In the genomic region with DNA sequence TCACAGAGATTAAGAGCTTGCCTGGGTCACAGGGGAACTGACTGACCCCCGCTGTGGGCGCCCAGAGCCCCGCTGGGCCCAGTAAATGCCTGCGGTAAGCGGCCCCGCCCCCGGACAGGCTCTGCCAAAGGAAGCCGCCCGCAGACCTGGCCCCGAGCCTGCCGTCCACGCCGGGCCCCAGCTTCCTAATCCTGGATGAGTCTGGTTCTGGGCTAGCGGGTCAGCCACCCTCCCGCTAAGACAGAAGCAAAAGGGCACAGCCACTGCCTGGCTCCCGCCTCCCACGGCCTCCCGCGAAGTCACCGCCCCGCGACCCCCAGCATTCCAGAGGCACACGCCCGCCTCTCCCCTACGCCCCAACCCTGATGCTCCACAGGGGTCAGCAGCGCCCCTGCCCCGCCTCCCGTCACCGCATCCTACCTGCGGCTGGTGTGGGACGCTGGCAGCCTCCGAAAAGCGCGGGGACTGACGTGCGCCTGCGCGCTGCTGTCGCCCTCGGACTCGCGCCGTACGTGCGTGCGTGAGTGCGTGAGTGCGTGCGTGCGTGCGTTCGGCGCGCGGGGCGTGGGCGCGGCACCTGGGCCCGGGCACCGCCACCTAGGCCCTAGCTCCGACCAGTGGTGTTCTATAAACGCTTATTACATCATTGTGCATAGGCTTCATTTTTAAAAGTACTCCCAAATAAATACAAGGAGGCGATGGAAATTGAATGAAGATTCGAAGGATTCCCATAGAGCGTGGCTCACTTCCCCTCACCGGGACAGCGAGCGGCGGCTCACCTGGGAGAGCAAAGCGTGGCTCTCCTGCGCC, we compare ENCODE assay signal across 8 cellular contexts. TPM values are rescaled to one million over a fixed set of nuclear protein-coding genes. Genes with fewer than 3 reads are reported as not detected.
DNase-seq lines count a peak whose midpoint lies in the region; ATAC-seq, FAIRE-seq and TF ChIP-seq lines count a peak whose summit lies in the region.

A gene with protein sequence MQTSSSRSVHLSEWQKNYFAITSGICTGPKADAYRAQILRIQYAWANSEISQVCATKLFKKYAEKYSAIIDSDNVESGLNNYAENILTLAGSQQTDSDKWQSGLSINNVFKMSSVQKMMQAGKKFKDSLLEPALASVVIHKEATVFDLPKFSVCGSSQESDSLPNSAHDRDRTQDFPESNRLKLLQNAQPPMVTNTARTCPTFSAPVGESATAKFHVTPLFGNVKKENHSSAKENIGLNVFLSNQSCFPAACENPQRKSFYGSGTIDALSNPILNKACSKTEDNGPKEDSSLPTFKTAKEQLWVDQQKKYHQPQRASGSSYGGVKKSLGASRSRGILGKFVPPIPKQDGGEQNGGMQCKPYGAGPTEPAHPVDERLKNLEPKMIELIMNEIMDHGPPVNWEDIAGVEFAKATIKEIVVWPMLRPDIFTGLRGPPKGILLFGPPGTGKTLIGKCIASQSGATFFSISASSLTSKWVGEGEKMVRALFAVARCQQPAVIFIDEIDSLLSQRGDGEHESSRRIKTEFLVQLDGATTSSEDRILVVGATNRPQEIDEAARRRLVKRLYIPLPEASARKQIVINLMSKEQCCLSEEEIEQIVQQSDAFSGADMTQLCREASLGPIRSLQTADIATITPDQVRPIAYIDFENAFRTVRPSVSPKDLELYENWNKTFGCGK (minus strand): TSS at position 470 of the 810 bp plus-strand sequence. CDS start 3,063 bp downstream, outside the sequence.

- peak within 1 kb of the TSS; percentile 96 for H3K4me3 Mint-ChIP-seq in central memory CD8-positive, alpha-beta T cell

- peaks cover 20% of the 10 kb centered on the region for H3K36me3 Mint-ChIP-seq in central memory CD8-positive, alpha-beta T cell (ENCODE audit: insufficient read depth)

- no peaks in the 10 kb centered on the region for H3K9me3 ChIP-seq in keratinocyte (ENCODE audit: control insufficient read depth, low read depth, low read length)

- FAIRE-seq in keratinocyte (lab: Jason Lieb, UNC), result no peak

- no peaks in the 10 kb centered on the region for H3K27me3 Mint-ChIP-seq in central memory CD8-positive, alpha-beta T cell

- no peaks in the 10 kb centered on the region for H3K9me3 Mint-ChIP-seq in central memory CD8-positive, alpha-beta T cell

- no peaks in the 10 kb centered on the region for H4K20me1 ChIP-seq in keratinocyte (ENCODE audit: control insufficient read depth, extremely low read depth, insufficient read depth, low read length)

- no peaks in the 10 kb centered on the region for H3K9me1 ChIP-seq in keratinocyte (ENCODE audit: control insufficient read depth, extremely low read depth, insufficient read depth, low read length)

- DNase-seq in AG08396 (ENCODE audit: low spot score) (peak; percentile 88), NCI-H2196 (lab: John Stamatoyannopoulos, UW; ENCODE audit: unreplicated experiment) (peak; percentile 84), keratinocyte (ENCODE audit: low read depth, low spot score) (no peak)
- peak; percentile 61 for DNase-seq in activated CD4-positive, CD25-positive, alpha-beta regulatory T cell treated with anti-CD3 and anti-CD28 coated beads, Interleukin-2, amount 50 U/mL, for 16 hours (ENCODE audit: low read depth, low spot score)
- DNase-seq in central memory CD8-positive, alpha-beta T cell (ENCODE audit: low spot score in 2 of 2), result peak; percentile 53 to 60
- DNase-seq in stimulated activated CD4-positive, alpha-beta T cell treated with anti-CD3 and anti-CD28 coated beads, Interleukin-15, amount 100 ng/mL, for 1 hour (ENCODE audit: low read depth in 1 of 2, low spot score in 1 of 2), result peak; percentile 65 to 79

- peak within 1 kb of the TSS; percentile 84 for H3K27ac Mint-ChIP-seq in central memory CD8-positive, alpha-beta T cell (ENCODE audit: low read depth)

- peaks cover 27% of the 10 kb centered on the region for H3K4me1 ChIP-seq in keratinocyte (ENCODE audit: control insufficient read depth, extremely low read depth, insufficient read depth, low read length)

- dilution Hi-C loops in keratinocyte (cut with MboI; ENCODE audit: extremely low pct_ligation_motif_present, low sequenced_read_pairs), result no loop called here

- H3K4me2 ChIP-seq in keratinocyte (ENCODE audit: control insufficient read depth, extremely low read depth, insufficient read depth, low read depth, low read length), result peak within 1 kb of the TSS; percentile 78

- peak within 1 kb of the TSS; percentile 75 to 77 (median 76) for H3K4me3 ChIP-seq in keratinocyte (ENCODE audit: control insufficient read depth in 2 of 3, extremely low read depth in 1 of 3, insufficient read depth in 2 of 3, low read depth in 1 of 3, low read length in 3 of 3)

- no peak for TF ChIP-seq CTCF in keratinocyte (optimal IDR thresholded peaks at IDR 0.05 in 1 of 3, IDR thresholded peaks at IDR 0.05 in 1 of 3, conservative IDR thresholded peaks at IDR 0.05 in 1 of 3; ENCODE audit: extremely low read depth in 1 of 3, insufficient read depth in 2 of 3, low read length in 3 of 3)

- peak within 1 kb of the TSS; percentile 80 for H3K9ac ChIP-seq in keratinocyte (ENCODE audit: control insufficient read depth, extremely low read depth, insufficient read depth, low read length)

- H3K4me1 Mint-ChIP-seq in central memory CD8-positive, alpha-beta T cell, result peaks cover 15% of the 10 kb centered on the region

- H2AFZ ChIP-seq in keratinocyte (ENCODE audit: control insufficient read depth, low read length), result peak within 1 kb of the TSS; percentile 92

- H3K27ac ChIP-seq in keratinocyte (ENCODE audit: control insufficient read depth, insufficient read depth, low read length), result peak within 1 kb of the TSS; percentile 71

- H3K36me3 ChIP-seq in keratinocyte (ENCODE audit: control insufficient read depth in 2 of 2, extremely low read depth in 1 of 2, insufficient read depth in 2 of 2, low read length in 2 of 2), result peaks cover 0 to 12% of the 10 kb centered on the region in 2 experiments

- H3K79me2 ChIP-seq in keratinocyte (ENCODE audit: control insufficient read depth, insufficient read depth, low read length), result peaks cover 5% of the 10 kb centered on the region

- ATAC-seq in GM18907 (IDR thresholded peaks at IDR 0.05; ENCODE audit: unreplicated experiment), result peak; percentile 94
- ATAC-seq in HG03135 (IDR thresholded peaks at IDR 0.05; ENCODE audit: unreplicated experiment), result peak; percentile 93
- peak; percentile 94 for ATAC-seq in central memory CD8-positive, alpha-beta T cell (replicated peaks; ENCODE audit: extremely low read depth, poor library complexity, severe bottlenecking)

- H3K27me3 ChIP-seq in keratinocyte (ENCODE audit: control insufficient read depth, extremely low read depth, insufficient read depth, low read length), result no peaks in the 10 kb centered on the region

RNA-seq across cellular contexts. Expression of the gene that starts here (rescaled TPM):
- 6.9 to 12.7 TPM (median 9.5 TPM) in 3 replicates for polyA plus RNA-seq in keratinocyte
- 5.0 TPM for polyA plus RNA-seq in keratinocyte (2011; ENCODE audit: low read depth)
- polyA plus RNA-seq in keratinocyte (2011; cell fraction: cytosol; rRNA removed), result 2.8 and 4.8 TPM in 2 replicates
- polyA plus RNA-seq in keratinocyte (2011; cell fraction: nucleus; rRNA removed), result 6.3 and 8.7 TPM in 2 replicates
- polyA plus RNA-seq in keratinocyte (2012; ENCODE audit: low replicate concordance), result 4.0 and 8.5 TPM in 2 replicates
- polyA minus RNA-seq in keratinocyte, result 18.8 to 31.3 TPM (median 20.5 TPM) in 3 replicates
- 5.4 TPM for polyA minus RNA-seq in keratinocyte (2011; cell fraction: cytosol; rRNA and poly(A)+ RNA removed)
- 6.2 and 12.1 TPM in 2 replicates for polyA minus RNA-seq in keratinocyte (2011; cell fraction: nucleus; rRNA and poly(A)+ RNA removed)
